In genomic region chr5:91219803-91220371, GRCh38 we compare ENCODE assay signal across 8 cellular contexts.
A peak's percentile ranks its signal among the peaks of the same experiment; 100 is the strongest.
DNase-seq lines count a peak whose midpoint lies in the region; ATAC-seq and TF ChIP-seq lines count a peak whose summit lies in the region.

No MANE protein-coding gene starts in this region.

- no peak overlapping the region for H3K4me3 Mint-ChIP-seq in activated CD4-positive, alpha-beta T cell treated with anti-CD3 and anti-CD28 coated beads, Interleukin-2, amount 10 ng/mL, durations not matched to agents 7 days and 5 days

- TF ChIP-seq CTCF in AG04449 (IDR thresholded peaks at IDR 0.05; ENCODE audit: insufficient read depth, low read length, missing control alignments) (peak; percentile 9), fibroblast of the aortic adventitia (IDR thresholded peaks at IDR 0.05; ENCODE audit: insufficient read depth, low read length) (peak; percentile 48), retinal pigment epithelial cell (conservative IDR thresholded peaks at IDR 0.05; ENCODE audit: low read depth, low read length) (peak; percentile 50)

- ATAC-seq in HG03159 (IDR thresholded peaks at IDR 0.05; ENCODE audit: unreplicated experiment) (no peak), HG03442 (IDR thresholded peaks at IDR 0.05; ENCODE audit: unreplicated experiment) (no peak), HG02884 (IDR thresholded peaks at IDR 0.05; ENCODE audit: unreplicated experiment) (no peak)

- no peaks in the 10 kb centered on the region for H3K4me1 Mint-ChIP-seq in activated CD4-positive, alpha-beta T cell treated with anti-CD3 and anti-CD28 coated beads, Interleukin-2, amount 10 ng/mL, durations not matched to agents 7 days and 5 days

- H3K27me3 Mint-ChIP-seq in activated CD4-positive, alpha-beta T cell treated with anti-CD3 and anti-CD28 coated beads, Interleukin-2, amount 10 ng/mL, durations not matched to agents 7 days and 5 days, result peaks cover 2% of the 10 kb centered on the region

- DNase-seq in AG04449 (ENCODE audit: low read depth, low spot score), result no peak
- peak; percentile 3 for DNase-seq in GM19238 (ENCODE audit: insufficient read length, low spot score)
- DNase-seq in activated CD4-positive, alpha-beta T cell treated with anti-CD3 and anti-CD28 coated beads, Interleukin-2, amount 10 ng/mL, durations not matched to agents 7 days and 5 days, result peak; percentile 44
- DNase-seq in fibroblast of the aortic adventitia (ENCODE audit: low read depth), result no peak
- no peak for DNase-seq in retinal pigment epithelial cell (ENCODE audit: low read depth)

- no peak overlapping the region for H3K27ac Mint-ChIP-seq in activated CD4-positive, alpha-beta T cell treated with anti-CD3 and anti-CD28 coated beads, Interleukin-2, amount 10 ng/mL, durations not matched to agents 7 days and 5 days

- H3K36me3 Mint-ChIP-seq in activated CD4-positive, alpha-beta T cell treated with anti-CD3 and anti-CD28 coated beads, Interleukin-2, amount 10 ng/mL, durations not matched to agents 7 days and 5 days (ENCODE audit: low read depth), result no peaks in the 10 kb centered on the region

- H3K4me3 ChIP-seq in AG04449 (ENCODE audit: low read depth, low read length), result no peak overlapping the region
- H3K4me3 ChIP-seq in fibroblast of the aortic adventitia (ENCODE audit: low read depth, low read length), result no peak overlapping the region
- H3K4me3 ChIP-seq in retinal pigment epithelial cell (ENCODE audit: low read length), result no peak overlapping the region

- CTCF ChIA-PET in AG04449 (lab: Yijun Ruan, JAX), result interaction anchor here (0.9 to 2.4 kb wide), 12 partner anchors 8 to 202 kb away, joined by 3 to 38 read pairs (median 4); partner anchors contain the start of gene ARRDC3
- CTCF ChIA-PET in activated CD4-positive, alpha-beta T cell treated with anti-CD3 and anti-CD28 coated beads, Interleukin-2, amount 10 ng/mL, durations not matched to agents 7 days and 5 days (lab: Charles Lee), result interaction anchor here (0.5 to 7.7 kb wide), 11 partner anchors 13 to 202 kb away, joined by 3 to 67 read pairs (median 3); partner anchors contain the start of gene ARRDC3

- POLR2A ChIA-PET in AG04449 (lab: Yijun Ruan, JAX), result no interaction called here
- POLR2A ChIA-PET in activated CD4-positive, alpha-beta T cell treated with anti-CD3 and anti-CD28 coated beads, Interleukin-2, amount 10 ng/mL, durations not matched to agents 7 days and 5 days (lab: Charles Lee), result interaction anchor here (1.1 to 1.2 kb wide), 2 partner anchors 163 to 165 kb away, joined by 3 to 4 read pairs; partner anchors contain the start of gene ARRDC3

- no peaks in the 10 kb centered on the region for H3K9me3 Mint-ChIP-seq in activated CD4-positive, alpha-beta T cell treated with anti-CD3 and anti-CD28 coated beads, Interleukin-2, amount 10 ng/mL, durations not matched to agents 7 days and 5 days

Comparison
In these comparisons a context has a peak if more than half of its experiments do, and no peak if none do; other contexts are left out.
1. DNase-seq: peak in GM19238 (single experiment) and activated CD4-positive, alpha-beta T cell treated with anti-CD3 and anti-CD28 coated beads, Interleukin-2, amount 10 ng/mL, durations not matched to agents 7 days and 5 days (single experiment); none in AG04449 (single experiment), fibroblast of the aortic adventitia (single experiment) and retinal pigment epithelial cell (single experiment).
2. Peak in every context shown above with its lines, with median percentiles within 50 percentile points of each other: CTCF ChIP-seq.